ENCODE assay signal across 2 cellular contexts in the genomic region with DNA sequence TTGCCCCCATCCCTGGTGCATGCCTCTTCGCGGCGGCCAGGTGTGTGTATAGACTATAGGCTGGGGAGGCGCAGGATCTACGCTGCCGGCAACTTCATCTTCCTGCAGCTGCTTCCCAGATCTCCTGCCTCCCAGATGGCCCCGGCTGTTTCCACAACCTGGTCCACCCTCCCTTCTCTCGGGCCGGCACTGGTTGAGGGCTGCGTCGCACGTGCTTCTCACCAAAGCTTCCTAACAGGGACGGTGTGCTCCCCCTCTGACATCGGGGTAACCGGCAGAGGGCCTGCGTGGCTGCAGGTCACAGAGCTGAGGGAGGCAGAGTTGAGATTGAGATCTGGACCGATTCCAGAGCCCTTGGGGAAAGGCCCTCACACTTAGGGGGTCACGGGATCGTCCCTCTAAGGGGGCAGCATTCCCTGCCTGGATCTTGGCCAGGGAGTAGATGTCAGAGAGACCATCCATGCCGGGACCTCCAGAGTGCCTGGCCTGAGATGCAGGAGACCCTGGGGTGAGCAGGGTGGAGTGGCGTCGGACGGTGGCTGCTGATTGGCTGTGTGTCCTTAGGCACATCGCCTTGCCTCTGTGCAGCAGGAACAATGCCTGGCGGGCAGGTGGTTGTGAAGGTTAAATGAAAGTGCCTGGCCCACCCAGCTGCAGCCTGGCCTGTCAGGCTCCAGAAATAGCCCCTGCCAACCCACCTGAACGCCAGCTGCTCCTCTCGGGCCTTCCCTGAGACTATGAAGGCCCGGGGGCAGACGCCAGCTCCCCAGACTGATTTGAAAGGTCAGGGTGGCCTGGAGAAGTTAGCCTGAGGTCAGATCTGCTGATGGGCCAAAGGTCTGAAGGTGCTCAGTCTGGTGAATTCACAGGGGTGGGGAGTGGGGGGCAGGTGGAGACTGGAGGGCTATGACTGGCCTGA.
A peak's percentile ranks its signal among the peaks of the same experiment; 100 is the strongest.
TF ChIP-seq lines count a peak whose summit lies in the region.

No MANE protein-coding gene starts in this region.

TF ChIP-seq in A549, 52 proteins besides CTCF, POLR2A, EP300 and RAD21 (continued from another document):
- TF ChIP-seq CHD4 (IDR thresholded peaks at IDR 0.05; ENCODE audit: borderline replicate concordance) = no peak
- no peak for TF ChIP-seq JUN (IDR thresholded peaks at IDR 0.05)
- no peak for TF ChIP-seq RNF2 (IDR thresholded peaks at IDR 0.05; ENCODE audit: borderline replicate concordance, low read depth)
- TF ChIP-seq MAZ (IDR thresholded peaks at IDR 0.05; ENCODE audit: borderline replicate concordance, low read depth, low read length) = no peak
- TF ChIP-seq ESRRA (IDR thresholded peaks at IDR 0.05; ENCODE audit: borderline replicate concordance, low read length) = no peak
- TF ChIP-seq, protein P1, sequence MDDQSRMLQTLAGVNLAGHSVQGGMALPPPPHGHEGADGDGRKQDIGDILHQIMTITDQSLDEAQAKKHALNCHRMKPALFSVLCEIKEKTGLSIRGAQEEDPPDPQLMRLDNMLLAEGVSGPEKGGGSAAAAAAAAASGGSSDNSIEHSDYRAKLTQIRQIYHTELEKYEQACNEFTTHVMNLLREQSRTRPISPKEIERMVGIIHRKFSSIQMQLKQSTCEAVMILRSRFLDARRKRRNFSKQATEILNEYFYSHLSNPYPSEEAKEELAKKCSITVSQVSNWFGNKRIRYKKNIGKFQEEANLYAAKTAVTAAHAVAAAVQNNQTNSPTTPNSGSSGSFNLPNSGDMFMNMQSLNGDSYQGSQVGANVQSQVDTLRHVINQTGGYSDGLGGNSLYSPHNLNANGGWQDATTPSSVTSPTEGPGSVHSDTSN (IDR thresholded peaks at IDR 0.05) = 0 out of 2 replicates have a peak, but pooled peaks have one; percentile 7

TF ChIP-seq in GM12891, 5 proteins besides CTCF, POLR2A, EP300 and RAD21 (continued from another document):
- no peak for TF ChIP-seq POU2F2 (IDR thresholded peaks at IDR 0.05; ENCODE audit: low read depth, low read length)
- no peak; the same call in 1 of the 2 replicates for TF ChIP-seq POLR2AphosphoS5 (IDR thresholded peaks at IDR 0.05; ENCODE audit: low read depth, low read length)
- no peak for TF ChIP-seq TAF1 (IDR thresholded peaks at IDR 0.05; ENCODE audit: low read depth, low read length)
- TF ChIP-seq SPI1 (IDR thresholded peaks at IDR 0.05; ENCODE audit: low read depth, low read length) = no peak
TF ChIP-seq in GM12891: peak in this region for 0.
